In the genomic region with DNA sequence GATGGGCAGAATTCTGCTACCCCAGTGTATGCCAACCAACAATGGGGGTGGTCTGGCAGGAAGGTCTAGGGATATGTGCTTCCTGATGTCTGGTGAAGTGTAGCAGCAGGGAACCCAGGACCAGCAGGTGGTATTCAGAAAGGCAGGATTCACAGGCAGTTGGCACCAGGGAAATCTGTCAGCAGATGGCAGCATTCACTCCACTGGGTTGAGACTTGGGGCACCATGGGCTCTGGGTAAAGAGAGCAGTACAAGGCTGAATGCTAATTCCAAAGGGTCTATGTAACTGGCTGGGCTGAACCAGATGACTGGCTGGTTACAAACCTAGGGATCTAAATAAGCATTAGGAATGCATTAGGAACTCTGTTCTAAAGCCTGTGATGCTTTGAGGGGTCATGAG, we compare ENCODE assay signal across 21 cellular contexts.
A peak's percentile ranks its signal among the peaks of the same experiment; 100 is the strongest.
DNase-seq lines count a peak whose midpoint lies in the region; ATAC-seq and TF ChIP-seq lines count a peak whose summit lies in the region.
"Had no signal": no experiment of that assay in that cellular context is flagged by ENCODE, and none has a peak within 500 bp of the region (broad histone marks: within the 10 kb centered on the region; RNA-seq: fewer than 3 reads in every experiment).

No MANE protein-coding gene starts in this region.

- TF ChIP-seq CTCF in WTC11 (IDR thresholded peaks at IDR 0.05): no peak
- TF ChIP-seq CTCF in foreskin keratinocyte (conservative IDR thresholded peaks at IDR 0.05): no peak
- no peak for TF ChIP-seq CTCF in endothelial cell (IDR thresholded peaks at IDR 0.05; ENCODE audit: unreplicated experiment)

- no peaks in the 10 kb centered on the region for H3K27me3 ChIP-seq in foreskin keratinocyte
- H3K27me3 ChIP-seq: gastrocnemius medialis, sigmoid colon, stomach, upper lobe of right lung had no signal

- H3K4me1 ChIP-seq in foreskin keratinocyte: no peaks in the 10 kb centered on the region
- H3K4me1 ChIP-seq: gastrocnemius medialis, sigmoid colon, stomach, upper lobe of right lung had no signal

- DNase-seq in SHP77 (lab: John Stamatoyannopoulos, UW) (peak; percentile 4 to 45), SHP77 treated with DMSO at 0.1 percent for 48 hours (lab: John Stamatoyannopoulos, UW) (no peak), NCI-H1694 (lab: John Stamatoyannopoulos, UW) (peak; percentile 57), WTC11 (ENCODE audit: low spot score) (peak; percentile 48), foreskin keratinocyte (no peak), endothelial cell (ENCODE audit: low spot score) (no peak), COLO668 (lab: John Stamatoyannopoulos, UW; ENCODE audit: unreplicated experiment) (no peak)
- DNase-seq: activated naive CD4-positive, alpha-beta T cell treated with anti-CD3 and anti-CD28 coated beads, Interleukin-2, amount 10 ng/mL, durations not matched to agents 7 days and 5 days; activated T-cell treated with anti-CD3 and anti-CD28 coated beads, Interleukin-2, amount 50 U/mL, for 1 hour; CD4-positive, alpha-beta memory T cell; cortex of kidney; gastrocnemius medialis; HFFc6; NCI-H2171 treated with DMSO at 0.1 percent for 48 hours; PC-3; sigmoid colon; stimulated activated CD4-positive, alpha-beta T cell treated with anti-CD3 and anti-CD28 coated beads, Interleukin-2, amount 100 ng/mL, for 24 hours; stomach; upper lobe of right lung had no signal

- H3K9me3 Mint-ChIP-seq in WTC11 (peaks cover 30% of the 10 kb centered on the region), endothelial cell (ENCODE audit: unreplicated experiment) (no peaks in the 10 kb centered on the region)

- H3K4me3 Mint-ChIP-seq in WTC11 (no peak overlapping the region), endothelial cell (ENCODE audit: unreplicated experiment) (no peak overlapping the region)
- H3K4me3 Mint-ChIP-seq: activated naive CD4-positive, alpha-beta T cell treated with anti-CD3 and anti-CD28 coated beads, Interleukin-2, amount 10 ng/mL, durations not matched to agents 7 days and 5 days; brain; CD4-positive, alpha-beta memory T cell; HFFc6 had no signal

- peaks cover 5% of the 10 kb centered on the region for H3K4me1 Mint-ChIP-seq in WTC11
- H3K4me1 Mint-ChIP-seq in endothelial cell (ENCODE audit: unreplicated experiment): no peaks in the 10 kb centered on the region
- H3K4me1 Mint-ChIP-seq: activated naive CD4-positive, alpha-beta T cell treated with anti-CD3 and anti-CD28 coated beads, Interleukin-2, amount 10 ng/mL, durations not matched to agents 7 days and 5 days; CD4-positive, alpha-beta memory T cell had no signal

- POLR2A ChIA-PET in WTC11 (lab: Charles Lee): no interaction called here

- H3K27ac ChIP-seq in foreskin keratinocyte: no peak overlapping the region
- H3K27ac ChIP-seq: gastrocnemius medialis, sigmoid colon, stomach, upper lobe of right lung had no signal

- H3K36me3 Mint-ChIP-seq in WTC11: peaks cover 11% of the 10 kb centered on the region
- H3K36me3 Mint-ChIP-seq in endothelial cell (ENCODE audit: low read depth, unreplicated experiment): no peaks in the 10 kb centered on the region
- H3K36me3 Mint-ChIP-seq: activated naive CD4-positive, alpha-beta T cell treated with anti-CD3 and anti-CD28 coated beads, Interleukin-2, amount 10 ng/mL, durations not matched to agents 7 days and 5 days; brain; CD4-positive, alpha-beta memory T cell had no signal

- ATAC-seq in WTC11 (peak; percentile 84), foreskin keratinocyte (no peak), GM19397 (IDR thresholded peaks at IDR 0.05; ENCODE audit: unreplicated experiment) (no peak)
- ATAC-seq: gastrocnemius medialis, PC-3, upper lobe of right lung had no signal

- CTCF ChIA-PET in WTC11 (lab: Charles Lee): no interaction called here

- no peaks in the 10 kb centered on the region; the same call in 1 of the 2 replicates for H3K27me3 Mint-ChIP-seq in WTC11 (ENCODE audit: low read depth)
- peaks cover 6% of the 10 kb centered on the region for H3K27me3 Mint-ChIP-seq in endothelial cell (ENCODE audit: unreplicated experiment)
- H3K27me3 Mint-ChIP-seq: activated naive CD4-positive, alpha-beta T cell treated with anti-CD3 and anti-CD28 coated beads, Interleukin-2, amount 10 ng/mL, durations not matched to agents 7 days and 5 days; brain; CD4-positive, alpha-beta memory T cell had no signal

- H3K27ac Mint-ChIP-seq in WTC11 (no peak overlapping the region), endothelial cell (ENCODE audit: unreplicated experiment) (no peak overlapping the region)
- H3K27ac Mint-ChIP-seq: activated naive CD4-positive, alpha-beta T cell treated with anti-CD3 and anti-CD28 coated beads, Interleukin-2, amount 10 ng/mL, durations not matched to agents 7 days and 5 days; CD4-positive, alpha-beta memory T cell; HFFc6 had no signal

TF ChIP-seq in WTC11, 78 proteins besides CTCF, POLR2A, EP300 and RAD21 (continues in another document):
- TF ChIP-seq, protein P1, sequence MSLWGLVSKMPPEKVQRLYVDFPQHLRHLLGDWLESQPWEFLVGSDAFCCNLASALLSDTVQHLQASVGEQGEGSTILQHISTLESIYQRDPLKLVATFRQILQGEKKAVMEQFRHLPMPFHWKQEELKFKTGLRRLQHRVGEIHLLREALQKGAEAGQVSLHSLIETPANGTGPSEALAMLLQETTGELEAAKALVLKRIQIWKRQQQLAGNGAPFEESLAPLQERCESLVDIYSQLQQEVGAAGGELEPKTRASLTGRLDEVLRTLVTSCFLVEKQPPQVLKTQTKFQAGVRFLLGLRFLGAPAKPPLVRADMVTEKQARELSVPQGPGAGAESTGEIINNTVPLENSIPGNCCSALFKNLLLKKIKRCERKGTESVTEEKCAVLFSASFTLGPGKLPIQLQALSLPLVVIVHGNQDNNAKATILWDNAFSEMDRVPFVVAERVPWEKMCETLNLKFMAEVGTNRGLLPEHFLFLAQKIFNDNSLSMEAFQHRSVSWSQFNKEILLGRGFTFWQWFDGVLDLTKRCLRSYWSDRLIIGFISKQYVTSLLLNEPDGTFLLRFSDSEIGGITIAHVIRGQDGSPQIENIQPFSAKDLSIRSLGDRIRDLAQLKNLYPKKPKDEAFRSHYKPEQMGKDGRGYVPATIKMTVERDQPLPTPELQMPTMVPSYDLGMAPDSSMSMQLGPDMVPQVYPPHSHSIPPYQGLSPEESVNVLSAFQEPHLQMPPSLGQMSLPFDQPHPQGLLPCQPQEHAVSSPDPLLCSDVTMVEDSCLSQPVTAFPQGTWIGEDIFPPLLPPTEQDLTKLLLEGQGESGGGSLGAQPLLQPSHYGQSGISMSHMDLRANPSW (CRISPR knock-in tag; conservative IDR thresholded peaks at IDR 0.05; ENCODE audit: low read depth): no peak
- TF ChIP-seq, protein P2, sequence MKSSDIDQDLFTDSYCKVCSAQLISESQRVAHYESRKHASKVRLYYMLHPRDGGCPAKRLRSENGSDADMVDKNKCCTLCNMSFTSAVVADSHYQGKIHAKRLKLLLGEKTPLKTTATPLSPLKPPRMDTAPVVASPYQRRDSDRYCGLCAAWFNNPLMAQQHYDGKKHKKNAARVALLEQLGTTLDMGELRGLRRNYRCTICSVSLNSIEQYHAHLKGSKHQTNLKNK (CRISPR knock-in tag; IDR thresholded peaks at IDR 0.05): no peak
- TF ChIP-seq OVOL2 (CRISPR knock-in tag; IDR thresholded peaks at IDR 0.05; ENCODE audit: borderline replicate concordance) (no peak), SP1 (CRISPR knock-in tag; conservative IDR thresholded peaks at IDR 0.05) (no peak), ZNF121 (CRISPR knock-in tag; IDR thresholded peaks at IDR 0.05) (no peak), RELA (CRISPR knock-in tag; IDR thresholded peaks at IDR 0.05; ENCODE audit: borderline replicate concordance) (no peak), CREB1 (CRISPR knock-in tag; IDR thresholded peaks at IDR 0.05) (no peak)
- TF ChIP-seq, protein P3, sequence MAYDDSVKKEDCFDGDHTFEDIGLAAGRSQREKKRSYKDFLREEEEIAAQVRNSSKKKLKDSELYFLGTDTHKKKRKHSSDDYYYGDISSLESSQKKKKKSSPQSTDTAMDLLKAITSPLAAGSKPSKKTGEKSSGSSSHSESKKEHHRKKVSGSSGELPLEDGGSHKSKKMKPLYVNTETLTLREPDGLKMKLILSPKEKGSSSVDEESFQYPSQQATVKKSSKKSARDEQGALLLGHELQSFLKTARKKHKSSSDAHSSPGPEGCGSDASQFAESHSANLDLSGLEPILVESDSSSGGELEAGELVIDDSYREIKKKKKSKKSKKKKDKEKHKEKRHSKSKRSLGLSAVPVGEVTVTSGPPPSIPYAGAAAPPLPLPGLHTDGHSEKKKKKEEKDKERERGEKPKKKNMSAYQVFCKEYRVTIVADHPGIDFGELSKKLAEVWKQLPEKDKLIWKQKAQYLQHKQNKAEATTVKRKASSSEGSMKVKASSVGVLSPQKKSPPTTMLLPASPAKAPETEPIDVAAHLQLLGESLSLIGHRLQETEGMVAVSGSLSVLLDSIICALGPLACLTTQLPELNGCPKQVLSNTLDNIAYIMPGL (CRISPR knock-in tag; IDR thresholded peaks at IDR 0.05): no peak
- TF ChIP-seq, protein P4, sequence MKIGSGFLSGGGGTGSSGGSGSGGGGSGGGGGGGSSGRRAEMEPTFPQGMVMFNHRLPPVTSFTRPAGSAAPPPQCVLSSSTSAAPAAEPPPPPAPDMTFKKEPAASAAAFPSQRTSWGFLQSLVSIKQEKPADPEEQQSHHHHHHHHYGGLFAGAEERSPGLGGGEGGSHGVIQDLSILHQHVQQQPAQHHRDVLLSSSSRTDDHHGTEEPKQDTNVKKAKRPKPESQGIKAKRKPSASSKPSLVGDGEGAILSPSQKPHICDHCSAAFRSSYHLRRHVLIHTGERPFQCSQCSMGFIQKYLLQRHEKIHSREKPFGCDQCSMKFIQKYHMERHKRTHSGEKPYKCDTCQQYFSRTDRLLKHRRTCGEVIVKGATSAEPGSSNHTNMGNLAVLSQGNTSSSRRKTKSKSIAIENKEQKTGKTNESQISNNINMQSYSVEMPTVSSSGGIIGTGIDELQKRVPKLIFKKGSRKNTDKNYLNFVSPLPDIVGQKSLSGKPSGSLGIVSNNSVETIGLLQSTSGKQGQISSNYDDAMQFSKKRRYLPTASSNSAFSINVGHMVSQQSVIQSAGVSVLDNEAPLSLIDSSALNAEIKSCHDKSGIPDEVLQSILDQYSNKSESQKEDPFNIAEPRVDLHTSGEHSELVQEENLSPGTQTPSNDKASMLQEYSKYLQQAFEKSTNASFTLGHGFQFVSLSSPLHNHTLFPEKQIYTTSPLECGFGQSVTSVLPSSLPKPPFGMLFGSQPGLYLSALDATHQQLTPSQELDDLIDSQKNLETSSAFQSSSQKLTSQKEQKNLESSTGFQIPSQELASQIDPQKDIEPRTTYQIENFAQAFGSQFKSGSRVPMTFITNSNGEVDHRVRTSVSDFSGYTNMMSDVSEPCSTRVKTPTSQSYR (CRISPR knock-in tag; IDR thresholded peaks at IDR 0.05): no peak

Comparison
In these comparisons a context has a peak if more than half of its experiments do, and no peak if none do; other contexts are left out.
1. DNase-seq: peak in SHP77 (2 of 2), NCI-H1694 (single experiment) and WTC11 (single experiment); none in SHP77 treated with DMSO at 0.1 percent for 48 hours (single experiment), foreskin keratinocyte (0 of 2), endothelial cell (single experiment) and COLO668 (single experiment).